Comparison of ENCODE assay signal across 18 cellular contexts in genomic region chrX:69121321-69122000, GRCh38. TPM values are rescaled to one million over a fixed set of nuclear protein-coding genes. Genes with fewer than 3 reads are reported as not detected.
DNase-seq lines count a peak whose midpoint lies in the region; ATAC-seq, FAIRE-seq and TF ChIP-seq lines count a peak whose summit lies in the region.
"Had no signal": no experiment of that assay in that cellular context is flagged by ENCODE, and none has a peak within 500 bp of the region (broad histone marks: within the 10 kb centered on the region; RNA-seq: fewer than 3 reads in every experiment).

No MANE protein-coding gene starts in this region.

- H2BK12ac ChIP-seq in neuronal stem cell (ENCODE audit: low read length), result no peak overlapping the region

- no peak for FAIRE-seq in HepG2 (lab: Jason Lieb, UNC)
- FAIRE-seq: G401.6, GM12891 had no signal

- H3K14ac ChIP-seq in neuronal stem cell (ENCODE audit: low read length), result no peak overlapping the region

- no peak overlapping the region for H4K8ac ChIP-seq in neuronal stem cell (ENCODE audit: low read depth, low read length)

- H3K9me3 ChIP-seq in HepG2 (ENCODE audit: low read length) (no peaks in the 10 kb centered on the region), right lobe of liver (no peaks in the 10 kb centered on the region), neuronal stem cell (replicated peaks in 1 of 2; ENCODE audit: control insufficient read depth in 2 of 2, insufficient read depth in 1 of 2, low read depth in 1 of 2, low read length in 2 of 2) (no peaks in the 10 kb centered on the region)
- H3K9me3 ChIP-seq: BLaER1 treated with 17β-estradiol and CSF1 and Interleukin-3, amounts not matched to agents 10 nM and 100 nM had no signal

- H2AFZ ChIP-seq in HepG2 (ENCODE audit: low read length) (no peak overlapping the region), neuronal stem cell (ENCODE audit: low read length) (no peak overlapping the region)
- H2AFZ ChIP-seq: GM23338 had no signal

- H3K27ac ChIP-seq in HepG2 (ENCODE audit: extremely low read length, insufficient read depth, low read length) (no peak overlapping the region), right lobe of liver (no peak overlapping the region), neuronal stem cell (replicated peaks; ENCODE audit: low read length) (no peak overlapping the region)
- H3K27ac ChIP-seq: 22Rv1; BLaER1 treated with 17β-estradiol and CSF1 and Interleukin-3, amounts not matched to agents 10 nM and 100 nM had no signal

- DNase-seq in HepG2 (ENCODE audit: low spot score) (no peak), right lobe of liver (no peak), NCI-H69 (lab: John Stamatoyannopoulos, UW) (peak; percentile 49), neuronal stem cell (ENCODE audit: low spot score) (no peak), activated T-cell treated with anti-CD3 and anti-CD28 coated beads for 4 hours (no peak), dedifferentiated amniotic fluid mesenchymal stem cell (ENCODE audit: extremely low spot score) (no peak)
- DNase-seq: Calu3; CD4-positive, CD25-positive, alpha-beta regulatory T cell; DMS153; DMS79 treated with DMSO at 0.1 percent for 48 hours; EL; H7 had no signal

- no TSS peak for BruUV-seq in HepG2 (replicated peaks; lab: Mats Ljungman, UMichigan)

- in situ Hi-C loops in HepG2 (cut with HindIII; ENCODE audit: extremely low pct_ligation_motif_present, low pct_unique_long_range_greater_than_20kb), result no loop called here

- no peak for ATAC-seq in HepG2
- ATAC-seq in right lobe of liver, result no peak
- no peak for ATAC-seq in HG03571 (IDR thresholded peaks at IDR 0.05; ENCODE audit: unreplicated experiment)
- ATAC-seq: GM23338 had no signal

- H3K4ac ChIP-seq in neuronal stem cell (ENCODE audit: low read length), result no peak overlapping the region

- no peaks in the 10 kb centered on the region for H3K36me3 ChIP-seq in HepG2 (replicated peaks in 1 of 2; ENCODE audit: control insufficient read depth in 1 of 2, insufficient read depth in 2 of 2, low read length in 2 of 2)
- H3K36me3 ChIP-seq in right lobe of liver, result no peaks in the 10 kb centered on the region
- H3K36me3 ChIP-seq in neuronal stem cell (replicated peaks in 1 of 2; ENCODE audit: control insufficient read depth in 2 of 2, insufficient read depth in 2 of 2, low read length in 2 of 2), result no peaks in the 10 kb centered on the region
- H3K36me3 ChIP-seq: BLaER1 treated with 17β-estradiol and CSF1 and Interleukin-3, amounts not matched to agents 10 nM and 100 nM had no signal

- no peak for TF ChIP-seq RAD21 in HepG2 (CRISPR knock-in tag; IDR thresholded peaks at IDR 0.05)

- POLR2A ChIA-PET in HepG2 (lab: Yijun Ruan, JAX), result no interaction called here

- H3K23ac ChIP-seq in neuronal stem cell (ENCODE audit: low read depth, low read length, poor library complexity), result no peak overlapping the region

- H2BK120ac ChIP-seq in neuronal stem cell (ENCODE audit: low read depth, low read length), result no peak overlapping the region

- H2BK15ac ChIP-seq in neuronal stem cell (ENCODE audit: low read length), result no peak overlapping the region

- H3K27me3 ChIP-seq in HepG2 (ENCODE audit: control insufficient read depth in 1 of 2, insufficient read depth in 2 of 2, low read length in 2 of 2) (no peaks in the 10 kb centered on the region), right lobe of liver (no peaks in the 10 kb centered on the region), neuronal stem cell (ENCODE audit: control insufficient read depth in 3 of 3, insufficient read depth in 3 of 3, low read depth in 1 of 3, low read length in 3 of 3) (peaks cover 0 to 7% (median 0%) of the 10 kb centered on the region in 3 experiments)

- TF ChIP-seq POLR2A in HepG2 (IDR thresholded peaks at IDR 0.05; ENCODE audit: insufficient read depth in 1 of 2, low read depth in 2 of 2, low read length in 2 of 2), result no peak
- TF ChIP-seq POLR2A in right lobe of liver (IDR thresholded peaks at IDR 0.05), result no peak

- H3K4me1 ChIP-seq in HepG2 (ENCODE audit: insufficient read depth, low read length) (no peaks in the 10 kb centered on the region), right lobe of liver (no peaks in the 10 kb centered on the region), neuronal stem cell (ENCODE audit: control insufficient read depth in 2 of 2, insufficient read depth in 1 of 2, low read depth in 1 of 2, low read length in 2 of 2) (peaks cover 4 to 5% of the 10 kb centered on the region in 2 donors)

- H3K79me1 ChIP-seq in neuronal stem cell (ENCODE audit: low read depth, low read length), result no peaks in the 10 kb centered on the region

- H4K91ac ChIP-seq in neuronal stem cell (ENCODE audit: low read depth, low read length, poor library complexity), result no peak overlapping the region

- WGBS in HepG2 (ENCODE audit: low lambda C conversion rate), result 19% methylated on average over 5 of the region's 11 CpGs
- 65% methylated on average over 5 of the region's 11 CpGs for WGBS in right lobe of liver (ENCODE audit: insufficient coverage, low coverage, low lambda C conversion rate, missing lambda C conversion rate)
- WGBS in neuronal stem cell (ENCODE audit: extremely low coverage in 2 of 2, insufficient read length in 2 of 2, insufficient replicate concordance in 1 of 2), 2 donors, result no CpG with 5 or more reads among the region's 11 CpGs

- H3K79me2 ChIP-seq in HepG2 (ENCODE audit: insufficient read depth, low read length), result no peaks in the 10 kb centered on the region

- CTCF ChIA-PET in HepG2 (lab: Yijun Ruan, JAX; ENCODE audit: low intra/inter-chr PET ratio, low total read pairs), result no interaction called here

- H2AK5ac ChIP-seq in neuronal stem cell (ENCODE audit: low read depth, low read length), result no peak overlapping the region

- H3K4me3 ChIP-seq in HepG2 (replicated peaks in 1 of 3; ENCODE audit: insufficient read depth in 1 of 3, low read depth in 2 of 3, low read length in 3 of 3) (no peak overlapping the region), right lobe of liver (no peak overlapping the region), neuronal stem cell (ENCODE audit: low read length in 2 of 2) (no peak overlapping the region)
- H3K4me3 ChIP-seq: BLaER1 treated with 17β-estradiol and CSF1 and Interleukin-3, amounts not matched to agents 10 nM and 100 nM; GM23338 had no signal

- H3K4me2 ChIP-seq in HepG2 (ENCODE audit: low read depth, low read length) (no peak overlapping the region), neuronal stem cell (ENCODE audit: insufficient read depth, low read length, poor library complexity, severe bottlenecking) (no peak overlapping the region)
- H3K4me2 ChIP-seq: BLaER1 treated with 17β-estradiol and CSF1 and Interleukin-3, amounts not matched to agents 10 nM and 100 nM; GM23338 had no signal

- intact Hi-C loops in HepG2 (cut with micrococcal nuclease; ENCODE audit: unreplicated experiment), result no loop called here
- intact Hi-C loops in right lobe of liver (cut with DNase I), result no loop called here

- TF ChIP-seq CTCF in HepG2 (CRISPR knock-in tag; IDR thresholded peaks at IDR 0.05), result no peak
- no peak for TF ChIP-seq CTCF in right lobe of liver (IDR thresholded peaks at IDR 0.05)

- TF ChIP-seq EP300 in HepG2 (IDR thresholded peaks at IDR 0.05; ENCODE audit: low read depth in 2 of 2, low read length in 2 of 2) (no peak), HepG2 (CRISPR knock-in tag; IDR thresholded peaks at IDR 0.05; ENCODE audit: borderline replicate concordance) (no peak)

- H3K18ac ChIP-seq in neuronal stem cell (ENCODE audit: low read length), result peak overlapping the region; percentile 38

- H2BK5ac ChIP-seq in neuronal stem cell (ENCODE audit: low read length), result no peak overlapping the region

- H4K20me1 ChIP-seq in HepG2 (ENCODE audit: insufficient read depth, low read length), result no peaks in the 10 kb centered on the region

- H3K9ac ChIP-seq in HepG2 (ENCODE audit: insufficient read depth, low read depth, low read length) (no peak overlapping the region), neuronal stem cell (ENCODE audit: low read depth, low read length, poor library complexity) (no peak overlapping the region)
- H3K9ac ChIP-seq: BLaER1 treated with 17β-estradiol and CSF1 and Interleukin-3, amounts not matched to agents 10 nM and 100 nM had no signal

TF ChIP-seq in HepG2, 621 proteins besides CTCF, POLR2A, EP300 and RAD21:
- no peak for TF ChIP-seq ZSCAN20 (CRISPR knock-in tag; IDR thresholded peaks at IDR 0.05; ENCODE audit: borderline replicate concordance)
- TF ChIP-seq PTBP1 (IDR thresholded peaks at IDR 0.05; ENCODE audit: low read depth, low read length, poor library complexity, severe bottlenecking), result no peak
- no peak for TF ChIP-seq ZNF292 (CRISPR knock-in tag; IDR thresholded peaks at IDR 0.05; ENCODE audit: borderline replicate concordance, low read depth)
- peak; percentile 19; the same call in 1 of the 2 replicates for TF ChIP-seq ZNF768 (CRISPR knock-in tag; IDR thresholded peaks at IDR 0.05)

RNA-seq across cellular contexts. Expression of gene PJA1, which starts 43.8 kb away (rescaled TPM):
- total RNA-seq in HepG2 (2016; rRNA removed; fragmentation: Illumina TruSeq; extraction: Trizol) (9.6 and 12.3 TPM in 2 replicates), right lobe of liver (10 to 100 TPM in 1 of 6 experiments, 1 to 10 TPM in 5; 3.9 to 10.4 (median 6.7) TPM)
- 1.0 and 1.2 TPM in 2 replicates for total RNA-seq in HepG2 (2016; cell fraction: cytosol; rRNA removed; fragmentation: Illumina TruSeq; extraction: Trizol; ENCODE audit: low read depth)
- total RNA-seq in HepG2 (2016; cell fraction: insoluble cytoplasmic fraction; rRNA removed; fragmentation: Illumina TruSeq; extraction: Trizol), result 10.5 and 12.4 TPM in 2 replicates
- 2.5 and 3.0 TPM in 2 replicates for total RNA-seq in HepG2 (2016; cell fraction: membrane; rRNA removed; fragmentation: Illumina TruSeq; extraction: Trizol)
- total RNA-seq in HepG2 (2016; cell fraction: nucleus; rRNA removed; fragmentation: Illumina TruSeq; extraction: Trizol), result 4.6 and 5.0 TPM in 2 replicates
- polyA plus RNA-seq in HepG2 (2011; rRNA removed), result 3.6 TPM in 2 replicates
- polyA plus RNA-seq in HepG2 (2011; cell fraction: cytosol; rRNA removed), result 4.5 and 4.9 TPM in 2 replicates
- polyA plus RNA-seq in HepG2 (2011; cell fraction: nucleus; rRNA removed), result 3.2 and 3.7 TPM in 2 replicates
- 8.8 and 10.8 TPM in 2 replicates for polyA plus RNA-seq in HepG2 (2012)
- polyA plus RNA-seq in HepG2 (2016; cell fraction: cytosol; fragmentation: Illumina TruSeq; extraction: Trizol; ENCODE audit: low read depth), result 0.54 and 0.96 TPM in 2 replicates
- polyA plus RNA-seq in HepG2 (2016; cell fraction: insoluble cytoplasmic fraction; fragmentation: Illumina TruSeq; extraction: Trizol; ENCODE audit: low read depth), result 11.3 and 12.0 TPM in 2 replicates
- 1.1 and 2.4 TPM in 2 replicates for polyA plus RNA-seq in HepG2 (2016; cell fraction: membrane; fragmentation: Illumina TruSeq; extraction: Trizol; ENCODE audit: low read depth)
- polyA plus RNA-seq in HepG2 (2016; cell fraction: nucleus; fragmentation: Illumina TruSeq; extraction: Trizol; ENCODE audit: insufficient read depth, low read depth), result 4.4 and 6.3 TPM in 2 replicates
- 5.4 and 8.2 TPM in 2 replicates for polyA minus RNA-seq in HepG2 (2011; rRNA and poly(A)+ RNA removed; ENCODE audit: low replicate concordance)
- 2.1 and 3.8 TPM in 2 replicates for polyA minus RNA-seq in HepG2 (2011; cell fraction: cytosol; rRNA and poly(A)+ RNA removed)
- 1.6 and 1.8 TPM in 2 replicates for polyA minus RNA-seq in HepG2 (2011; cell fraction: nucleus; rRNA and poly(A)+ RNA removed)
- 68.9 TPM for polyA plus RNA-seq in neuronal stem cell (2013, experiment 1 of 2)
- polyA plus RNA-seq in neuronal stem cell (2013, experiment 2 of 2), result 73.4 TPM
